Comparison of ENCODE assay signal across 15 cellular contexts in the genomic region with DNA sequence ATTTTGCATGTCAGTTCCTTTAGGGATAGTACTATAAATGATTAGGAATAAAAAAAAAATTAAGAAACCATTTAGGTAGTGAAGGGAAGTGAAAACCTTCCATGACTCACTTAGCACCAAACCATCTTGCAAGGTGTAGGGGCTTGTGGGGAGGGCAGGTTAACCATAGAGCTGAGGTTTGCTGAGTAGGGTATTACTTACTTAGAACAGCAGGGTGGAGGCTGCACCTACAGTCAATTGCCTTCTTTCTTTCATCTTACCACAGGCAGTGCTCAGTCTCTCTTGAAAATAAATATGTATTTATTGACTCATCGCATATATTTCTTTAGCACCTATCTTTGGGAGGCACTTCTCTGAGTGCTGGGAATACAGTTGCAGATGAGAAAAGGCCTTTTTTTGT.
DNase-seq lines count a peak whose midpoint lies in the region; ATAC-seq and TF ChIP-seq lines count a peak whose summit lies in the region.
"Had no signal": no experiment of that assay in that cellular context is flagged by ENCODE, and none has a peak within 500 bp of the region (broad histone marks: within the 10 kb centered on the region; RNA-seq: fewer than 3 reads in every experiment).

No MANE protein-coding gene starts in this region.

- H3K4me1 ChIP-seq in DND-41 (ENCODE audit: insufficient read depth, low read length) = no peaks in the 10 kb centered on the region
- H3K4me1 ChIP-seq in stomach = no peaks in the 10 kb centered on the region
- H3K4me1 ChIP-seq: Caco-2 had no signal

- no peak overlapping the region for H3K9ac ChIP-seq in DND-41 (ENCODE audit: low read depth, low read length)

- no peaks in the 10 kb centered on the region for H3K36me3 ChIP-seq in DND-41 (ENCODE audit: insufficient read depth, low read length)
- H3K36me3 ChIP-seq in stomach = no peaks in the 10 kb centered on the region

- H3K27ac ChIP-seq in DND-41 (ENCODE audit: low read length) (no peak overlapping the region), stomach (no peak overlapping the region)
- H3K27ac ChIP-seq: 22Rv1 had no signal

- DNase-seq in DMS53 (lab: John Stamatoyannopoulos, UW) (peak; percentile 12), DMS53 treated with DMSO at 0.1 percent for 48 hours (lab: John Stamatoyannopoulos, UW; ENCODE audit: unreplicated experiment) (no peak), DND-41 (no peak), stomach (no peak), HFFc6 (no peak)
- DNase-seq: Caco-2; CD8-positive, alpha-beta memory T cell; GOT3; H9 had no signal

- H3K36me3 Mint-ChIP-seq in activated T-helper 17 cell treated with anti-CD3 and anti-CD28 coated beads, Interleukin-2, amount 50 U/mL, for 72 hours (ENCODE audit: low read depth) = no peaks in the 10 kb centered on the region
- H3K36me3 Mint-ChIP-seq in HFFc6 (ENCODE audit: low read depth) = no peaks in the 10 kb centered on the region
- H3K36me3 Mint-ChIP-seq: CD14-positive monocyte; CD8-positive, alpha-beta memory T cell had no signal

- H3K4me1 Mint-ChIP-seq in activated T-helper 17 cell treated with anti-CD3 and anti-CD28 coated beads, Interleukin-2, amount 50 U/mL, for 72 hours = no peaks in the 10 kb centered on the region
- H3K4me1 Mint-ChIP-seq in HFFc6 (ENCODE audit: low read depth) = peaks cover 6% of the 10 kb centered on the region; the same call in 1 of the 2 replicates
- H3K4me1 Mint-ChIP-seq: CD14-positive monocyte; CD8-positive, alpha-beta memory T cell; H9 had no signal

- no peak overlapping the region for H3K4me3 Mint-ChIP-seq in activated T-helper 17 cell treated with anti-CD3 and anti-CD28 coated beads, Interleukin-2, amount 50 U/mL, for 72 hours
- no peak overlapping the region for H3K4me3 Mint-ChIP-seq in HFFc6
- H3K4me3 Mint-ChIP-seq: CD14-positive monocyte; CD8-positive, alpha-beta memory T cell; H9 had no signal

- intact Hi-C loops in stomach (cut with DNase I; ENCODE audit: low total_unique reads) = no loop called here

- TF ChIP-seq CTCF in DND-41 (IDR thresholded peaks at IDR 0.05; ENCODE audit: borderline replicate concordance, extremely low read depth, low read length, poor library complexity, severe bottlenecking) = no peak
- TF ChIP-seq CTCF in stomach (IDR thresholded peaks at IDR 0.05) = no peak
- TF ChIP-seq CTCF in HFFc6 (IDR thresholded peaks at IDR 0.05) = no peak

- ATAC-seq in DND-41 (ENCODE audit: insufficient read depth, low read depth) = 0 out of 3 replicates have a peak, but pooled peaks have one; percentile 35
- ATAC-seq in GM19351 (IDR thresholded peaks at IDR 0.05; ENCODE audit: unreplicated experiment) = peak; percentile 52
- peak; percentile 46 for ATAC-seq in activated T-helper 17 cell treated with anti-CD3 and anti-CD28 coated beads, Interleukin-2, amount 50 U/mL, for 72 hours (replicated peaks)
- no peak for ATAC-seq in GM21723 (IDR thresholded peaks at IDR 0.05; ENCODE audit: unreplicated experiment)
- ATAC-seq: HepG2 had no signal

- H3K27me3 ChIP-seq in DND-41 (ENCODE audit: insufficient read depth, low read length, poor library complexity) (no peaks in the 10 kb centered on the region), stomach (no peaks in the 10 kb centered on the region)

- H3K9me3 ChIP-seq in DND-41 (ENCODE audit: insufficient read depth, low read length, severe bottlenecking) (no peaks in the 10 kb centered on the region), stomach (no peaks in the 10 kb centered on the region)
- H3K9me3 ChIP-seq: Caco-2 had no signal

- 79 to 100% (median 93%) methylated on average over 1 of the region's 1 CpG for WGBS in stomach, 5 donors

- no peak overlapping the region for H2AFZ ChIP-seq in DND-41 (ENCODE audit: low read depth, low read length)

- no peaks in the 10 kb centered on the region for H4K20me1 ChIP-seq in DND-41 (ENCODE audit: insufficient read depth, low read length)

- no peaks in the 10 kb centered on the region for H3K79me2 ChIP-seq in DND-41 (ENCODE audit: insufficient read depth, low read length)

- TF ChIP-seq POLR2A in stomach (IDR thresholded peaks at IDR 0.05) = no peak

- peaks cover 10% of the 10 kb centered on the region for H3K27me3 Mint-ChIP-seq in activated T-helper 17 cell treated with anti-CD3 and anti-CD28 coated beads, Interleukin-2, amount 50 U/mL, for 72 hours
- no peaks in the 10 kb centered on the region; the same call in 1 of the 2 replicates for H3K27me3 Mint-ChIP-seq in HFFc6 (ENCODE audit: insufficient read depth)

- H3K9me3 Mint-ChIP-seq in activated T-helper 17 cell treated with anti-CD3 and anti-CD28 coated beads, Interleukin-2, amount 50 U/mL, for 72 hours = peaks cover 10% of the 10 kb centered on the region
- no peaks in the 10 kb centered on the region for H3K9me3 Mint-ChIP-seq in HFFc6
- H3K9me3 Mint-ChIP-seq: H9 had no signal

- no peak overlapping the region for H3K27ac Mint-ChIP-seq in activated T-helper 17 cell treated with anti-CD3 and anti-CD28 coated beads, Interleukin-2, amount 50 U/mL, for 72 hours
- no peak overlapping the region for H3K27ac Mint-ChIP-seq in HFFc6
- H3K27ac Mint-ChIP-seq: CD14-positive monocyte, H9 had no signal

- no peak for TF ChIP-seq EP300 in stomach (IDR thresholded peaks at IDR 0.05)

- no peak overlapping the region for H3K4me2 ChIP-seq in DND-41 (ENCODE audit: insufficient read depth, low read length)

- H3K4me3 ChIP-seq in DND-41 (ENCODE audit: low read depth in 1 of 2, low read length in 2 of 2) = no peak overlapping the region
- H3K4me3 ChIP-seq in stomach = no peak overlapping the region
